ENCODE assay signal across 24 cellular contexts in genomic region chr6:125445054-125445453, GRCh38.
DNase-seq lines count a peak whose midpoint lies in the region; ATAC-seq and TF ChIP-seq lines count a peak whose summit lies in the region.
"Had no signal": no experiment of that assay in that cellular context is flagged by ENCODE, and none has a peak within 500 bp of the region (broad histone marks: within the 10 kb centered on the region; RNA-seq: fewer than 3 reads in every experiment).

No MANE protein-coding gene starts in this region.

- H3K27ac Mint-ChIP-seq in endothelial cell (ENCODE audit: unreplicated experiment), result peak overlapping the region; percentile 65
- H3K27ac Mint-ChIP-seq in T-helper 17 cell, result no peak overlapping the region
- H3K27ac Mint-ChIP-seq: brain; natural killer cell treated with Interleukin-12 subunit alpha and Interleukin-12 subunit beta and Interleukin-15 and Interleukin-18, amount 100 ng/mL, for 72 hours; T-helper 2 cell treated with Interferon-gamma antibody and Interleukin-4, amounts not matched to agents 5 μg/mL and 100 μg/mL, for 36 hours; WTC11 had no signal

- H3K36me3 Mint-ChIP-seq in endothelial cell (ENCODE audit: low read depth, unreplicated experiment), result no peaks in the 10 kb centered on the region
- H3K36me3 Mint-ChIP-seq in T-helper 17 cell (ENCODE audit: low read depth), result no peaks in the 10 kb centered on the region
- H3K36me3 Mint-ChIP-seq: brain; natural killer cell treated with Interleukin-12 subunit alpha and Interleukin-12 subunit beta and Interleukin-15 and Interleukin-18, amount 100 ng/mL, for 72 hours had no signal

- no peak for TF ChIP-seq POLR2A in upper lobe of left lung (IDR thresholded peaks at IDR 0.05)

- H3K4me3 Mint-ChIP-seq in endothelial cell (ENCODE audit: unreplicated experiment), result no peak overlapping the region
- H3K4me3 Mint-ChIP-seq in T-helper 17 cell, result no peak overlapping the region
- H3K4me3 Mint-ChIP-seq: natural killer cell treated with Interleukin-12 subunit alpha and Interleukin-12 subunit beta and Interleukin-15 and Interleukin-18, amount 100 ng/mL, for 72 hours; T-helper 2 cell treated with Interferon-gamma antibody and Interleukin-4, amounts not matched to agents 5 μg/mL and 100 μg/mL, for 36 hours; WTC11 had no signal

- DNase-seq in WERI-Rb-1, result peak; percentile 15
- no peak for DNase-seq in endothelial cell (ENCODE audit: low spot score)
- DNase-seq in putamen (ENCODE audit: low spot score), result peak; percentile 69
- peak in 1 of 2 donors; percentile 5 for DNase-seq in upper lobe of left lung
- DNase-seq in NCI-H510A (lab: John Stamatoyannopoulos, UW), result no peak
- DNase-seq in NCI-H146 treated with DMSO at 0.1 percent for 48 hours (lab: John Stamatoyannopoulos, UW; ENCODE audit: unreplicated experiment), result no peak
- DNase-seq in T-helper 17 cell, result no peak
- DNase-seq: activated CD4-positive, alpha-beta T cell treated with anti-CD3 and anti-CD28 coated beads, Interleukin-2, amount 50 U/mL, for 4 hours; activated CD8-positive, alpha-beta memory T cell treated with anti-CD3 and anti-CD28 coated beads, Interleukin-2, amount 50 U/mL, for 48 hours; cortex of kidney; H7; MM.1S; NCI-H1694 treated with DMSO at 0.1 percent for 48 hours; NCI-H526; stimulated activated CD4-positive, alpha-beta T cell treated with anti-CD3 and anti-CD28 coated beads, Interleukin-4, amount 100 ng/mL, for 1 hour; stimulated activated naive CD4-positive, alpha-beta T cell treated with Interleukin-2 at 50 U/mL for 16 hours had no signal

- H3K27ac ChIP-seq in WERI-Rb-1 (peak overlapping the region; percentile 36), upper lobe of left lung (no peak overlapping the region)

- no peaks in the 10 kb centered on the region for H3K36me3 ChIP-seq in WERI-Rb-1
- no peaks in the 10 kb centered on the region for H3K36me3 ChIP-seq in upper lobe of left lung

- TF ChIP-seq CTCF in WERI-Rb-1 (IDR thresholded peaks at IDR 0.05; ENCODE audit: low read depth, low read length), result no peak
- TF ChIP-seq CTCF in endothelial cell (IDR thresholded peaks at IDR 0.05; ENCODE audit: unreplicated experiment), result no peak
- TF ChIP-seq CTCF in upper lobe of left lung (IDR thresholded peaks at IDR 0.05), result no peak

- no peak for TF ChIP-seq EP300 in upper lobe of left lung (IDR thresholded peaks at IDR 0.05)

- H3K27me3 ChIP-seq in WERI-Rb-1 (ENCODE audit: insufficient read depth, low read depth, severe bottlenecking) (no peaks in the 10 kb centered on the region), upper lobe of left lung (no peaks in the 10 kb centered on the region)

- H3K4me1 ChIP-seq in upper lobe of left lung, result no peaks in the 10 kb centered on the region

- H3K27me3 Mint-ChIP-seq in endothelial cell (ENCODE audit: unreplicated experiment), result peaks cover 6% of the 10 kb centered on the region
- peaks cover 31% of the 10 kb centered on the region for H3K27me3 Mint-ChIP-seq in T-helper 17 cell

- H3K9me3 Mint-ChIP-seq in endothelial cell (ENCODE audit: unreplicated experiment), result no peaks in the 10 kb centered on the region
- H3K9me3 Mint-ChIP-seq: natural killer cell treated with Interleukin-12 subunit alpha and Interleukin-12 subunit beta and Interleukin-15 and Interleukin-18, amount 100 ng/mL, for 72 hours; T-helper 2 cell treated with Interferon-gamma antibody and Interleukin-4, amounts not matched to agents 5 μg/mL and 100 μg/mL, for 36 hours had no signal

- peaks cover 13% of the 10 kb centered on the region for H3K4me1 Mint-ChIP-seq in endothelial cell (ENCODE audit: unreplicated experiment)
- H3K4me1 Mint-ChIP-seq in T-helper 17 cell, result no peaks in the 10 kb centered on the region

- ATAC-seq in upper lobe of left lung (ENCODE audit: low FRiP score in 2 of 2) (peak; percentile 4 to 34), T-helper 17 cell (no peak)
- ATAC-seq: K562, left colon, SK-N-SH treated with all-trans-retinoic acid at 6 μM for 48 hours had no signal

- no peak overlapping the region for H3K4me3 ChIP-seq in WERI-Rb-1 (ENCODE audit: low read depth, low read length)
- no peak overlapping the region for H3K4me3 ChIP-seq in upper lobe of left lung
- H3K4me3 ChIP-seq: K562, skin epidermis had no signal

- H3K9me3 ChIP-seq in WERI-Rb-1 (ENCODE audit: severe bottlenecking), result no peaks in the 10 kb centered on the region
- H3K9me3 ChIP-seq in upper lobe of left lung, result no peaks in the 10 kb centered on the region
- no peaks in the 10 kb centered on the region for H3K9me3 ChIP-seq in T-helper 17 cell (ENCODE audit: control insufficient read depth, low read length, poor library complexity, severe bottlenecking)

- WGBS in upper lobe of left lung, 2 donors, result 74 to 75% methylated on average over 8 of the region's 8 CpGs

Comparison
In these comparisons a context has a peak if more than half of its experiments do, and no peak if none do; other contexts are left out.
1. DNase-seq: peak in WERI-Rb-1 (single experiment) and putamen (single experiment); none in endothelial cell (single experiment), NCI-H510A (single experiment), NCI-H146 treated with DMSO at 0.1 percent for 48 hours (single experiment) and T-helper 17 cell (0 of 3).